ENCODE assay signal across 17 cellular contexts in genomic region chr20:58676161-58676560, GRCh38. TPM values are rescaled to one million over a fixed set of nuclear protein-coding genes. Genes with fewer than 3 reads are reported as not detected.
DNase-seq lines count a peak whose midpoint lies in the region; ATAC-seq, FAIRE-seq and TF ChIP-seq lines count a peak whose summit lies in the region.
"Had no signal": no experiment of that assay in that cellular context is flagged by ENCODE, and none has a peak within 500 bp of the region (broad histone marks: within the 10 kb centered on the region; RNA-seq: fewer than 3 reads in every experiment).

No MANE protein-coding gene starts in this region.

- no peak for FAIRE-seq in GM12878 (lab: Jason Lieb, UNC)
- FAIRE-seq: A549 had no signal

- H4K8ac ChIP-seq in H9 (replicated peaks; ENCODE audit: insufficient read length, low read depth, low read length): no peak overlapping the region

- H2BK20ac ChIP-seq in H9 (ENCODE audit: low read depth, low read length, poor library complexity, severe bottlenecking): no peak overlapping the region

- intact Hi-C loops in activated CD4-positive, alpha-beta T cell treated with anti-CD3 and anti-CD28 coated beads for 36 hours (cut with DNase I, micrococcal nuclease): no loop called here
- intact Hi-C loops in GM12878 (cut with micrococcal nuclease; ENCODE audit: unreplicated experiment): no loop called here

- BruUV-seq in GM12878 (replicated peaks; lab: Mats Ljungman, UMichigan): no TSS peak

- no peak overlapping the region for H4K91ac ChIP-seq in H9 (ENCODE audit: insufficient read length, low read depth, low read length)

- no peak overlapping the region for H2BK120ac ChIP-seq in H9 (ENCODE audit: low read depth, low read length, poor library complexity, severe bottlenecking)

- in situ Hi-C loops in GM12878 (cut with MboI): loop anchor here (25.0 kb wide), 1 partner anchor 439 kb away; the partner anchor contains the start of gene ANKRD60

- no peaks in the 10 kb centered on the region for H3K79me1 ChIP-seq in H9 (ENCODE audit: insufficient read depth, low read depth, low read length, poor library complexity, severe bottlenecking)

- no peaks in the 10 kb centered on the region for H3K9me3 Mint-ChIP-seq in activated CD4-positive, alpha-beta T cell treated with anti-CD3 and anti-CD28 coated beads for 36 hours (ENCODE audit: low read depth)
- H3K9me3 Mint-ChIP-seq in H9: no peaks in the 10 kb centered on the region
- H3K9me3 Mint-ChIP-seq in neural progenitor cell: no peaks in the 10 kb centered on the region
- H3K9me3 Mint-ChIP-seq in T-helper 2 cell treated with Interferon-gamma antibody and Interleukin-4, amounts not matched to agents 5 μg/mL and 100 μg/mL, for 36 hours: no peaks in the 10 kb centered on the region
- H3K9me3 Mint-ChIP-seq: CD4-positive, alpha-beta memory T cell had no signal

- H3K4me3 Mint-ChIP-seq in activated CD4-positive, alpha-beta T cell treated with anti-CD3 and anti-CD28 coated beads for 36 hours: no peak overlapping the region
- H3K4me3 Mint-ChIP-seq in H9: no peak overlapping the region; a peak in 1 of 5 replicates
- no peak overlapping the region for H3K4me3 Mint-ChIP-seq in neural progenitor cell
- no peak overlapping the region for H3K4me3 Mint-ChIP-seq in T-helper 2 cell treated with Interferon-gamma antibody and Interleukin-4, amounts not matched to agents 5 μg/mL and 100 μg/mL, for 36 hours
- H3K4me3 Mint-ChIP-seq: CD4-positive, alpha-beta memory T cell had no signal

- H3K27me3 ChIP-seq in H9 (ENCODE audit: insufficient read depth, low read length): no peaks in the 10 kb centered on the region
- no peaks in the 10 kb centered on the region for H3K27me3 ChIP-seq in GM12878 (replicated peaks in 1 of 2; ENCODE audit: control insufficient read depth in 2 of 2, insufficient read depth in 2 of 2, low read length in 1 of 2)
- H3K27me3 ChIP-seq in neural progenitor cell: no peaks in the 10 kb centered on the region

- RAD21 ChIA-PET in GM12878 (lab: Charles Lee; ENCODE audit: unreplicated experiment): no interaction called here

- no peak overlapping the region for H3K23ac ChIP-seq in H9 (ENCODE audit: insufficient read length, low read depth, low read length)

- H3T11ph ChIP-seq in H9 (ENCODE audit: low read length): no peak overlapping the region

- SMC1A ChIA-PET in GM12878 (lab: Charles Lee; ENCODE audit: uncharacterized antibody, unreplicated experiment): interaction anchor here (1.6 kb wide), 1 partner anchor 10 kb away, joined by 6 read pairs; no protein-coding TSS in a partner anchor

- H2BK5ac ChIP-seq in H9 (ENCODE audit: insufficient read length, low read length): no peak overlapping the region

- H4K20me1 ChIP-seq in H9 (ENCODE audit: control insufficient read depth, insufficient read depth, insufficient read length) (no peaks in the 10 kb centered on the region), GM12878 (ENCODE audit: control insufficient read depth, insufficient read depth) (no peaks in the 10 kb centered on the region), neural progenitor cell (ENCODE audit: low read depth) (peaks cover 11% of the 10 kb centered on the region)

- H3K4me2 ChIP-seq in H9 (ENCODE audit: insufficient read depth, insufficient read length, low read length) (no peak overlapping the region), GM12878 (ENCODE audit: control insufficient read depth, insufficient read depth) (no peak overlapping the region), neural progenitor cell (no peak overlapping the region)
- H3K4me2 ChIP-seq: A549 had no signal

- TF ChIP-seq POLR2A in GM12878 (IDR thresholded peaks at IDR 0.05; ENCODE audit: low read depth, low read length): peak; percentile 34; the same call in 1 of the 2 replicates

- no peak for ATAC-seq in activated CD4-positive, alpha-beta T cell treated with anti-CD3 and anti-CD28 coated beads for 36 hours
- ATAC-seq in GM12878: no peak
- ATAC-seq: A549 had no signal

- H3F3A ChIP-seq in neural progenitor cell (ENCODE audit: low read depth): no peaks in the 10 kb centered on the region

- H3K23me2 ChIP-seq in H9 (ENCODE audit: insufficient read length, low read depth, low read length, poor library complexity, severe bottlenecking): no peaks in the 10 kb centered on the region

- POLR2A ChIA-PET in activated CD4-positive, alpha-beta T cell treated with anti-CD3 and anti-CD28 coated beads for 36 hours (lab: Charles Lee): no interaction called here
- POLR2A ChIA-PET in GM12878 (lab: Charles Lee): interaction anchor here (0.6 kb wide), 1 partner anchor 9 kb away, joined by 6 read pairs; no protein-coding TSS in a partner anchor

- H3K56ac ChIP-seq in H9 (ENCODE audit: insufficient read length, low read depth, low read length): no peak overlapping the region

- H3K27ac Mint-ChIP-seq in activated CD4-positive, alpha-beta T cell treated with anti-CD3 and anti-CD28 coated beads for 36 hours: peak overlapping the region; percentile 47
- H3K27ac Mint-ChIP-seq in H9: peak overlapping the region; percentile 70 to 94 (median 92); a peak in 6 of 7 replicates
- peak overlapping the region; percentile 57 for H3K27ac Mint-ChIP-seq in neural progenitor cell
- no peak overlapping the region for H3K27ac Mint-ChIP-seq in T-helper 2 cell treated with Interferon-gamma antibody and Interleukin-4, amounts not matched to agents 5 μg/mL and 100 μg/mL, for 36 hours

- no peaks in the 10 kb centered on the region for H3K27me3 Mint-ChIP-seq in activated CD4-positive, alpha-beta T cell treated with anti-CD3 and anti-CD28 coated beads for 36 hours
- no peaks in the 10 kb centered on the region for H3K27me3 Mint-ChIP-seq in H9 (ENCODE audit: low read depth)
- H3K27me3 Mint-ChIP-seq in neural progenitor cell (ENCODE audit: insufficient read depth, low read depth): peaks cover 3% of the 10 kb centered on the region
- H3K27me3 Mint-ChIP-seq in T-helper 2 cell treated with Interferon-gamma antibody and Interleukin-4, amounts not matched to agents 5 μg/mL and 100 μg/mL, for 36 hours (ENCODE audit: low read depth): no peaks in the 10 kb centered on the region
- H3K27me3 Mint-ChIP-seq: CD4-positive, alpha-beta memory T cell had no signal

- H2AFZ ChIP-seq in H9 (ENCODE audit: low read length) (no peak overlapping the region), GM12878 (ENCODE audit: control insufficient read depth, low read depth, low read length) (no peak overlapping the region), neural progenitor cell (replicated peaks) (no peak overlapping the region)

- no peak overlapping the region for H2AK5ac ChIP-seq in H9 (ENCODE audit: insufficient read length, low read length)

- CTCF ChIA-PET in activated CD4-positive, alpha-beta T cell treated with anti-CD3 and anti-CD28 coated beads for 36 hours (lab: Charles Lee): interaction anchor here (1.7 kb wide), 1 partner anchor 9 kb away, joined by 4 read pairs; no protein-coding TSS in a partner anchor
- CTCF ChIA-PET in GM12878 (lab: Yijun Ruan, JAX): no interaction called here

- DNase-seq in activated CD4-positive, alpha-beta T cell treated with anti-CD3 and anti-CD28 coated beads for 36 hours: no peak
- no peak for DNase-seq in activated CD4-positive, alpha-beta T cell treated with anti-CD3 and anti-CD28 coated beads, Interleukin-2, amount 50 U/mL, for 4 hours
- DNase-seq in H9: no peak
- DNase-seq in GM12878 (ENCODE audit: low read depth, low spot score): no peak
- no peak for DNase-seq in neural progenitor cell (ENCODE audit: low spot score)
- DNase-seq in stimulated activated CD4-positive, alpha-beta T cell treated with anti-CD3 and anti-CD28 coated beads, Interleukin-2, amount 100 ng/mL, for 24 hours: no peak
- DNase-seq in T-helper 2 cell treated with Interferon-gamma antibody and Interleukin-4, amounts not matched to agents 5 μg/mL and 100 μg/mL, for 36 hours (ENCODE audit: low spot score): no peak
- DNase-seq in HUDEP-2 (lab: John Stamatoyannopoulos, UW; ENCODE audit: unreplicated experiment in 76 of 76): no peak
- DNase-seq: AML-193; CD4-positive, alpha-beta memory T cell; DMS153; DMS79; GDM1; HCEC 1CT had no signal

- no peak overlapping the region for H3K18ac ChIP-seq in H9 (ENCODE audit: insufficient read length, low read depth, low read length)

- H3K14ac ChIP-seq in H9 (ENCODE audit: insufficient read depth, low read length): no peak overlapping the region

- no peak overlapping the region for H2BK12ac ChIP-seq in H9 (ENCODE audit: insufficient read length, low read depth, low read length)

- H3K27ac ChIP-seq in H9 (ENCODE audit: insufficient read length, low read depth, low read length) (no peak overlapping the region), GM12878 (ENCODE audit: control insufficient read depth, insufficient read depth) (no peak overlapping the region), neural progenitor cell (no peak overlapping the region)
- H3K27ac ChIP-seq: 22Rv1, A549, C4-2B had no signal

- H3K4me3 ChIP-seq in GM12878: no peak overlapping the region
- no peak overlapping the region for H3K4me3 ChIP-seq in neural progenitor cell
- H3K4me3 ChIP-seq: A549 had no signal

- no peak overlapping the region for H3K9ac ChIP-seq in H9 (ENCODE audit: extremely low read depth, insufficient read length, low read length)
- no peak overlapping the region for H3K9ac ChIP-seq in GM12878 (ENCODE audit: control insufficient read depth, insufficient read depth, low read length)
- H3K9ac ChIP-seq in neural progenitor cell: no peak overlapping the region

- no peak for TF ChIP-seq RAD21 in GM12878 (IDR thresholded peaks at IDR 0.05; ENCODE audit: insufficient read depth, low read depth, low read length)

- H3K4ac ChIP-seq in H9 (ENCODE audit: low read depth, low read length): no peak overlapping the region

- no peak for TF ChIP-seq EP300 in GM12878 (IDR thresholded peaks at IDR 0.05; ENCODE audit: borderline replicate concordance in 1 of 2, control insufficient read depth in 1 of 2, low read depth in 2 of 2, low read length in 2 of 2)

- no CpG with 5 or more reads among the region's 19 CpGs for WGBS in H9 (ENCODE audit: extremely low coverage, insufficient read length, low lambda C conversion rate)
- WGBS in GM12878 (ENCODE audit: insufficient coverage, insufficient replicate concordance, low lambda C conversion rate, missing lambda C conversion rate): 98% methylated on average over 19 of the region's 19 CpGs

- no peak overlapping the region for H2BK15ac ChIP-seq in H9 (ENCODE audit: low read depth, low read length)

- H3K79me2 ChIP-seq in H9 (ENCODE audit: insufficient read depth, low read length): no peaks in the 10 kb centered on the region
- no peaks in the 10 kb centered on the region for H3K79me2 ChIP-seq in GM12878 (ENCODE audit: control insufficient read depth, insufficient read depth, low read length)
- peaks cover 5% of the 10 kb centered on the region for H3K79me2 ChIP-seq in neural progenitor cell (ENCODE audit: low read depth)

- no peak for TF ChIP-seq CTCF in H9 (conservative IDR thresholded peaks at IDR 0.05)
- no peak for TF ChIP-seq CTCF in GM12878 (IDR thresholded peaks at IDR 0.05 in 2 of 3, conservative IDR thresholded peaks at IDR 0.05 in 1 of 3; ENCODE audit: control insufficient read depth in 2 of 3, extremely low read depth in 1 of 3, insufficient read depth in 1 of 3, low read depth in 3 of 3, low read length in 3 of 3)
- TF ChIP-seq CTCF in neural progenitor cell (IDR thresholded peaks at IDR 0.05): no peak

- H3K36me3 ChIP-seq in GM12878 (ENCODE audit: control insufficient read depth in 2 of 2, insufficient read depth in 2 of 2, low read length in 1 of 2): peaks cover 11 to 23% of the 10 kb centered on the region in 2 experiments
- H3K36me3 ChIP-seq in neural progenitor cell: peaks cover 7% of the 10 kb centered on the region

- H3K4me1 ChIP-seq in H9 (ENCODE audit: insufficient read depth, low read length) (peaks cover under 1% of the 10 kb centered on the region), GM12878 (ENCODE audit: control insufficient read depth, insufficient read depth, low read length) (no peaks in the 10 kb centered on the region), neural progenitor cell (peaks cover 4% of the 10 kb centered on the region)
- H3K4me1 ChIP-seq: A549 had no signal

- H3K9me3 ChIP-seq in H9 (ENCODE audit: control insufficient read depth, low read depth, low read length) (no peaks in the 10 kb centered on the region), GM12878 (replicated peaks; ENCODE audit: control insufficient read depth, insufficient read depth, low read length) (no peaks in the 10 kb centered on the region), neural progenitor cell (ENCODE audit: low read depth) (no peaks in the 10 kb centered on the region)
- H3K9me3 ChIP-seq: A549 had no signal

- H4K5ac ChIP-seq in H9 (ENCODE audit: insufficient read length, low read depth, low read length): no peak overlapping the region

- H3K4me1 Mint-ChIP-seq in activated CD4-positive, alpha-beta T cell treated with anti-CD3 and anti-CD28 coated beads for 36 hours: no peaks in the 10 kb centered on the region
- H3K4me1 Mint-ChIP-seq in H9 (peaks cover 31 to 32% of the 10 kb centered on the region in 2 experiments), neural progenitor cell (peaks cover 3% of the 10 kb centered on the region)
- H3K4me1 Mint-ChIP-seq in T-helper 2 cell treated with Interferon-gamma antibody and Interleukin-4, amounts not matched to agents 5 μg/mL and 100 μg/mL, for 36 hours (ENCODE audit: low read depth): peaks cover 3% of the 10 kb centered on the region

- H3K36me3 Mint-ChIP-seq in activated CD4-positive, alpha-beta T cell treated with anti-CD3 and anti-CD28 coated beads for 36 hours (ENCODE audit: low read depth): peaks cover 54% of the 10 kb centered on the region
- H3K36me3 Mint-ChIP-seq in H9 (ENCODE audit: insufficient read depth in 1 of 3, low read depth in 3 of 3) (peaks cover 38 to 82% (median 69%) of the 10 kb centered on the region in 3 experiments), neural progenitor cell (peaks cover 24% of the 10 kb centered on the region)
- peaks cover 59% of the 10 kb centered on the region for H3K36me3 Mint-ChIP-seq in T-helper 2 cell treated with Interferon-gamma antibody and Interleukin-4, amounts not matched to agents 5 μg/mL and 100 μg/mL, for 36 hours (ENCODE audit: low read depth)

RNA-seq across cellular contexts. Expression of gene NPEPL1, which starts 16.4 kb away (rescaled TPM):
- total RNA-seq in activated CD4-positive, alpha-beta T cell treated with anti-CD3 and anti-CD28 coated beads for 36 hours: 10 to 100 TPM; 13.6 to 15.2 TPM
- 31.1 TPM in 2 replicates for total RNA-seq in H9 (2021)
- 28.9 and 36.2 TPM in 2 replicates for total RNA-seq in GM12878 (2013; cell fraction: nucleolus; rRNA removed)
- 12.2 and 14.1 TPM in 2 replicates for total RNA-seq in GM12878 (2014; rRNA removed)
- 8.0 and 9.0 TPM in 2 replicates for total RNA-seq in GM12878 (2014; rRNA removed; fragmentation: Illumina TruSeq; extraction: Trizol)
- 19.5 and 21.3 TPM in 2 replicates for total RNA-seq in GM12878 (2021)
- polyA plus RNA-seq in GM12878 (2011; ENCODE audit: low read depth): 8.5 TPM
- polyA plus RNA-seq in GM12878 (2011; rRNA removed): 1.8 and 3.1 TPM in 2 replicates
- polyA plus RNA-seq in GM12878 (2011; cell fraction: cytosol; rRNA removed): 2.6 and 4.7 TPM in 2 replicates
- polyA plus RNA-seq in GM12878 (2011; cell fraction: nucleus; rRNA removed): 94.4 and 121 TPM in 2 replicates
- 24.8 and 27.2 TPM in 2 replicates for polyA plus RNA-seq in GM12878 (2012)
- polyA plus RNA-seq in GM12878 (2014; fragmentation: Illumina TruSeq; extraction: Trizol): 1.6 and 6.1 TPM in 2 replicates
- under 1 TPM; 0.08 to 0.80 TPM for polyA plus RNA-seq in GM12878 (2014; fragmentation: Nextera tagmentation; extraction: Ambion mirVana)
- polyA plus RNA-seq in GM12878 (2014; rRNA removed): 20.0 and 23.1 TPM in 2 replicates
- polyA plus RNA-seq in GM12878 (2016; fragmentation: Nextera tagmentation; extraction: Ambion mirVana): 10 to 100 TPM; 11.4 to 13.1 TPM
- 0.88 and 3.5 TPM in 2 replicates for polyA minus RNA-seq in GM12878 (2011; rRNA and poly(A)+ RNA removed)
- polyA minus RNA-seq in GM12878 (2011; cell fraction: cytosol; rRNA and poly(A)+ RNA removed): 1.6 and 3.2 TPM in 2 replicates
- 11.4 and 21.0 TPM in 2 replicates for polyA minus RNA-seq in GM12878 (2011; cell fraction: nucleus; rRNA and poly(A)+ RNA removed)
- total RNA-seq in neural progenitor cell (ENCODE audit: low replicate concordance): 10.9 and 29.4 TPM in 2 replicates

RNA-seq across cellular contexts. Expression of gene STX16, which starts 25.1 kb away (rescaled TPM):
- 100 to 1,000 TPM; 101 to 110 TPM for total RNA-seq in activated CD4-positive, alpha-beta T cell treated with anti-CD3 and anti-CD28 coated beads for 36 hours
- 81.4 and 87.8 TPM in 2 replicates for total RNA-seq in H9 (2021)
- 111 and 113 TPM in 2 replicates for total RNA-seq in GM12878 (2013; cell fraction: nucleolus; rRNA removed)
- 18.7 and 22.8 TPM in 2 replicates for total RNA-seq in GM12878 (2014; rRNA removed)
- 21.7 and 22.4 TPM in 2 replicates for total RNA-seq in GM12878 (2014; rRNA removed; fragmentation: Illumina TruSeq; extraction: Trizol)
- total RNA-seq in GM12878 (2021): 44.9 and 49.4 TPM in 2 replicates
- 36.0 TPM for polyA plus RNA-seq in GM12878 (2011; ENCODE audit: low read depth)
- polyA plus RNA-seq in GM12878 (2011; rRNA removed): 66.6 and 83.2 TPM in 2 replicates
- polyA plus RNA-seq in GM12878 (2011; cell fraction: cytosol; rRNA removed): 46.1 and 49.4 TPM in 2 replicates
- polyA plus RNA-seq in GM12878 (2011; cell fraction: nucleus; rRNA removed): 110 and 121 TPM in 2 replicates
- polyA plus RNA-seq in GM12878 (2012): 51.8 and 60.4 TPM in 2 replicates
- polyA plus RNA-seq in GM12878 (2014; fragmentation: Illumina TruSeq; extraction: Trizol): 54.4 and 66.8 TPM in 2 replicates
- polyA plus RNA-seq in GM12878 (2014; fragmentation: Nextera tagmentation; extraction: Ambion mirVana): 10 to 100 TPM in 1 of 2 experiments, 1 to 10 TPM in 1; 6.3 to 11.1 TPM
- 64.3 and 68.4 TPM in 2 replicates for polyA plus RNA-seq in GM12878 (2014; rRNA removed)
- 10 to 100 TPM; 34.9 to 36.7 TPM for polyA plus RNA-seq in GM12878 (2016; fragmentation: Nextera tagmentation; extraction: Ambion mirVana)
- 24.7 and 43.2 TPM in 2 replicates for polyA minus RNA-seq in GM12878 (2011; rRNA and poly(A)+ RNA removed)
- polyA minus RNA-seq in GM12878 (2011; cell fraction: cytosol; rRNA and poly(A)+ RNA removed): 8.6 and 18.4 TPM in 2 replicates
- 21.6 and 32.1 TPM in 2 replicates for polyA minus RNA-seq in GM12878 (2011; cell fraction: nucleus; rRNA and poly(A)+ RNA removed)
- total RNA-seq in neural progenitor cell (ENCODE audit: low replicate concordance): 41.2 and 46.6 TPM in 2 replicates
